In genomic region chr5:116572375-116573278, GRCh38 we compare ENCODE assay signal across 8 cellular contexts. TPM values are rescaled to one million over a fixed set of nuclear protein-coding genes. Genes with fewer than 3 reads are reported as not detected.
DNase-seq lines count a peak whose midpoint lies in the region; ATAC-seq and TF ChIP-seq lines count a peak whose summit lies in the region.

No MANE protein-coding gene starts in this region.

- peaks cover 15 to 31% (median 22%) of the 10 kb centered on the region in 7 donors for H3K4me1 Mint-ChIP-seq in naive thymus-derived CD4-positive, alpha-beta T cell

- ATAC-seq in gastrocnemius medialis = no peak
- no peak for ATAC-seq in naive thymus-derived CD4-positive, alpha-beta T cell
- ATAC-seq in HG03135 (IDR thresholded peaks at IDR 0.05; ENCODE audit: unreplicated experiment) = no peak

- no peaks in the 10 kb centered on the region for H3K36me3 Mint-ChIP-seq in naive thymus-derived CD4-positive, alpha-beta T cell

- DNase-seq in NCI-H510A (lab: John Stamatoyannopoulos, UW) (peak; percentile 6), NCI-H510A treated with DMSO at 0.1 percent for 48 hours (lab: John Stamatoyannopoulos, UW) (no peak), astrocyte of the cerebellum (ENCODE audit: low read depth) (no peak), gastrocnemius medialis (no peak), H4 (ENCODE audit: low spot score) (no peak)
- DNase-seq in naive thymus-derived CD4-positive, alpha-beta T cell = no peak

- H3K9me3 ChIP-seq in iPS-18c (ENCODE audit: control insufficient read depth, insufficient read depth, low read length) (no peaks in the 10 kb centered on the region), gastrocnemius medialis (no peaks in the 10 kb centered on the region)
- no peaks in the 10 kb centered on the region for H3K9me3 ChIP-seq in naive thymus-derived CD4-positive, alpha-beta T cell (ENCODE audit: control insufficient read depth in 2 of 3, low read length in 3 of 3)

- no peaks in the 10 kb centered on the region for H3K36me3 ChIP-seq in gastrocnemius medialis
- H3K36me3 ChIP-seq in naive thymus-derived CD4-positive, alpha-beta T cell (ENCODE audit: control insufficient read depth in 2 of 3, insufficient read depth in 3 of 3, low read length in 3 of 3) = no peaks in the 10 kb centered on the region

- H3K4me3 Mint-ChIP-seq in naive thymus-derived CD4-positive, alpha-beta T cell = peak overlapping the region in 3 of 10 donors; percentile 29 to 79 (median 54)

- in situ Hi-C loops in astrocyte of the cerebellum (cut with HindIII; ENCODE audit: low sequenced_read_pairs) (no loop called here), gastrocnemius medialis (cut with MboI; ENCODE audit: low sequenced_read_pairs in 4 of 4) (loop anchor here in 1 of 4 donors (25.0 kb wide), 1 partner anchor 435 kb away; no protein-coding TSS in a partner anchor)

- POLR2A ChIA-PET in naive thymus-derived CD4-positive, alpha-beta T cell (lab: Charles Lee) = no interaction called here

- H3K27me3 ChIP-seq in gastrocnemius medialis = peaks cover 63 to 72% (median 66%) of the 10 kb centered on the region in 3 donors
- peaks cover 0 to 12% of the 10 kb centered on the region in 2 donors for H3K27me3 ChIP-seq in naive thymus-derived CD4-positive, alpha-beta T cell (ENCODE audit: control insufficient read depth in 2 of 2, insufficient read depth in 2 of 2, low read length in 2 of 2)

- peaks cover 13 to 30% of the 10 kb centered on the region in 2 donors for H3K4me1 ChIP-seq in gastrocnemius medialis
- H3K4me1 ChIP-seq in naive thymus-derived CD4-positive, alpha-beta T cell (ENCODE audit: control insufficient read depth in 2 of 2, insufficient read depth in 2 of 2, low read length in 2 of 2) = peaks cover 0 to 8% of the 10 kb centered on the region in 2 donors

- TF ChIP-seq POLR2A in gastrocnemius medialis (IDR thresholded peaks at IDR 0.05) = no peak

- intact Hi-C loops in gastrocnemius medialis (cut with DNase I; ENCODE audit: low total_unique reads) = loop anchor here (10.0 kb wide), 1 partner anchor 438 kb away; no protein-coding TSS in a partner anchor
- intact Hi-C loops in naive thymus-derived CD4-positive, alpha-beta T cell (cut with micrococcal nuclease) = loop anchor here in 1 of 2 donors (10.0 kb wide), 1 partner anchor 608 kb away; the partner anchor contains the start of gene LVRN

- no peak overlapping the region for H3K27ac Mint-ChIP-seq in naive thymus-derived CD4-positive, alpha-beta T cell

- H3K27me3 Mint-ChIP-seq in naive thymus-derived CD4-positive, alpha-beta T cell = peaks cover 63 to 81% (median 72%) of the 10 kb centered on the region in 5 donors

- H3K9me3 Mint-ChIP-seq in naive thymus-derived CD4-positive, alpha-beta T cell = peaks cover 0 to 10% (median 0%) of the 10 kb centered on the region in 11 donors

- TF ChIP-seq CTCF in astrocyte of the cerebellum (IDR thresholded peaks at IDR 0.05; ENCODE audit: low read depth, low read length, missing control alignments) (no peak), gastrocnemius medialis (IDR thresholded peaks at IDR 0.05 in 4 of 5, conservative IDR thresholded peaks at IDR 0.05 in 1 of 5) (peak in 1 of 5 experiments; percentile 19)

- CTCF ChIA-PET in naive thymus-derived CD4-positive, alpha-beta T cell (lab: Charles Lee) = no interaction called here

- peak overlapping the region; percentile 60 to 77 (median 72) for H3K27ac ChIP-seq in gastrocnemius medialis
- H3K27ac ChIP-seq in naive thymus-derived CD4-positive, alpha-beta T cell (ENCODE audit: low read depth, low read length) = no peak overlapping the region

- H3K4me3 ChIP-seq in astrocyte of the cerebellum (ENCODE audit: low read depth, low read length) (peak overlapping the region; percentile 55), iPS-18c (ENCODE audit: insufficient read depth, low read depth, low read length) (peak overlapping the region; percentile 92), gastrocnemius medialis (peak overlapping the region; percentile 50 to 67 (median 60))
- no peak overlapping the region for H3K4me3 ChIP-seq in naive thymus-derived CD4-positive, alpha-beta T cell (ENCODE audit: low read length)

RNA-seq across cellular contexts. Expression of gene SEMA6A, which starts 2.0 kb away (rescaled TPM):
- 1 to 10 TPM; 2.5 to 6.5 (median 2.7) TPM for total RNA-seq in gastrocnemius medialis
- not detected for total RNA-seq in naive thymus-derived CD4-positive, alpha-beta T cell
- 1 to 10 TPM in 1 of 2 donors, under 1 TPM in 1; 0.87 to 1.5 TPM for polyA plus RNA-seq in naive thymus-derived CD4-positive, alpha-beta T cell
- total RNA-seq in H4 (2014; rRNA removed; shearing (Covaris generic)) = 1.5 and 5.0 TPM in 2 replicates
